Comparison of ENCODE assay signal across 20 cellular contexts in genomic region chr11:117412653-117413275, GRCh38.
DNase-seq lines count a peak whose midpoint lies in the region; ATAC-seq and TF ChIP-seq lines count a peak whose summit lies in the region.
"Had no signal": no experiment of that assay in that cellular context is flagged by ENCODE, and none has a peak within 500 bp of the region (broad histone marks: within the 10 kb centered on the region; RNA-seq: fewer than 3 reads in every experiment).

No MANE protein-coding gene starts in this region.

- no peaks in the 10 kb centered on the region for H3K9me3 ChIP-seq in upper lobe of right lung
- H3K9me3 ChIP-seq: BLaER1 had no signal

- no peaks in the 10 kb centered on the region for H3K27me3 ChIP-seq in upper lobe of right lung
- H3K27me3 ChIP-seq: BLaER1 had no signal

- H3K4me1 Mint-ChIP-seq in activated T-cell treated with anti-CD3 and anti-CD28 coated beads, Interleukin-2, amount 50 U/mL, for 24 hours (ENCODE audit: low read depth) = no peaks in the 10 kb centered on the region
- no peaks in the 10 kb centered on the region for H3K4me1 Mint-ChIP-seq in activated T-cell treated with anti-CD3 and anti-CD28 coated beads, Interleukin-2, amount 50 U/mL, for 72 hours (ENCODE audit: low read depth)
- H3K4me1 Mint-ChIP-seq in activated T-helper 2 cell treated with anti-CD3 and anti-CD28 coated beads, Interferon-gamma antibody, Interleukin-2, Interleukin-4, amounts not matched to agents 10 μg/mL and 5 μg/mL and 100 μg/mL, durations not matched to agents 14 hours and 24 hours and 36 hours (ENCODE audit: low read depth) = no peaks in the 10 kb centered on the region
- H3K4me1 Mint-ChIP-seq: CD4-positive, alpha-beta memory T cell had no signal

- peak; percentile 6 for DNase-seq in activated T-cell treated with anti-CD3 and anti-CD28 coated beads, Interleukin-2, amount 50 U/mL, for 24 hours
- no peak for DNase-seq in activated T-cell treated with anti-CD3 and anti-CD28 coated beads, Interleukin-2, amount 50 U/mL, for 72 hours
- DNase-seq in mesenteric fat pad (ENCODE audit: low spot score) (peak; percentile 72), posterior vena cava (ENCODE audit: low spot score) (peak; percentile 72), upper lobe of right lung (peak; percentile 45), foreskin fibroblast (no peak), substantia nigra (lab: John Stamatoyannopoulos, UW) (no peak)
- no peak for DNase-seq in activated T-helper 2 cell treated with anti-CD3 and anti-CD28 coated beads, Interferon-gamma antibody, Interleukin-2, Interleukin-4, amounts not matched to agents 10 μg/mL and 5 μg/mL and 100 μg/mL, durations not matched to agents 14 hours and 24 hours and 36 hours (ENCODE audit: low spot score)
- DNase-seq: 8988T; CD4-positive, alpha-beta memory T cell; DMS153; DMS79; GDM1; GOT3; H7; HFFc6 had no signal

- peaks cover 29% of the 10 kb centered on the region for H3K36me3 ChIP-seq in upper lobe of right lung

- no peak for ATAC-seq in activated T-cell treated with anti-CD3 and anti-CD28 coated beads, Interleukin-2, amount 50 U/mL, for 72 hours (replicated peaks in 1 of 2)
- no peak for ATAC-seq in upper lobe of right lung
- ATAC-seq: HCT116, HepG2 had no signal

- H3K4me3 ChIP-seq in upper lobe of right lung (no peak overlapping the region), foreskin fibroblast (ENCODE audit: low read depth in 1 of 2, low read length in 2 of 2) (no peak overlapping the region)
- H3K4me3 ChIP-seq: BLaER1 had no signal

- no peaks in the 10 kb centered on the region for H3K27me3 Mint-ChIP-seq in activated T-cell treated with anti-CD3 and anti-CD28 coated beads, Interleukin-2, amount 50 U/mL, for 24 hours
- peaks cover 5% of the 10 kb centered on the region for H3K27me3 Mint-ChIP-seq in activated T-cell treated with anti-CD3 and anti-CD28 coated beads, Interleukin-2, amount 50 U/mL, for 72 hours (ENCODE audit: low read depth)
- H3K27me3 Mint-ChIP-seq in activated T-helper 2 cell treated with anti-CD3 and anti-CD28 coated beads, Interferon-gamma antibody, Interleukin-2, Interleukin-4, amounts not matched to agents 10 μg/mL and 5 μg/mL and 100 μg/mL, durations not matched to agents 14 hours and 24 hours and 36 hours (ENCODE audit: low read depth) = no peaks in the 10 kb centered on the region
- H3K27me3 Mint-ChIP-seq: CD4-positive, alpha-beta memory T cell had no signal

- TF ChIP-seq CTCF in upper lobe of right lung (IDR thresholded peaks at IDR 0.05) = no peak
- no peak for TF ChIP-seq CTCF in foreskin fibroblast (IDR thresholded peaks at IDR 0.05; ENCODE audit: low read depth, low read length)

- intact Hi-C loops in posterior vena cava (cut with DNase I) (no loop called here), upper lobe of right lung (cut with DNase I) (no loop called here)
- intact Hi-C loops in activated T-helper 2 cell treated with anti-CD3 and anti-CD28 coated beads, Interferon-gamma antibody, Interleukin-2, Interleukin-4, amounts not matched to agents 10 μg/mL and 5 μg/mL and 100 μg/mL, durations not matched to agents 14 hours and 24 hours and 36 hours (cut with micrococcal nuclease) = no loop called here

- H3K27ac ChIP-seq in upper lobe of right lung (no peak overlapping the region), substantia nigra (ENCODE audit: low read depth, low read length, poor library complexity, severe bottlenecking) (no peak overlapping the region)
- H3K27ac ChIP-seq: BLaER1 had no signal

- no peaks in the 10 kb centered on the region for H3K9me3 Mint-ChIP-seq in activated T-cell treated with anti-CD3 and anti-CD28 coated beads, Interleukin-2, amount 50 U/mL, for 24 hours
- no peaks in the 10 kb centered on the region for H3K9me3 Mint-ChIP-seq in activated T-cell treated with anti-CD3 and anti-CD28 coated beads, Interleukin-2, amount 50 U/mL, for 72 hours
- H3K9me3 Mint-ChIP-seq in activated T-helper 2 cell treated with anti-CD3 and anti-CD28 coated beads, Interferon-gamma antibody, Interleukin-2, Interleukin-4, amounts not matched to agents 10 μg/mL and 5 μg/mL and 100 μg/mL, durations not matched to agents 14 hours and 24 hours and 36 hours = no peaks in the 10 kb centered on the region
- H3K9me3 Mint-ChIP-seq: HFFc6 had no signal

- H3K4me3 Mint-ChIP-seq in activated T-cell treated with anti-CD3 and anti-CD28 coated beads, Interleukin-2, amount 50 U/mL, for 24 hours = no peak overlapping the region
- H3K4me3 Mint-ChIP-seq in activated T-cell treated with anti-CD3 and anti-CD28 coated beads, Interleukin-2, amount 50 U/mL, for 72 hours = no peak overlapping the region
- H3K4me3 Mint-ChIP-seq in activated T-helper 2 cell treated with anti-CD3 and anti-CD28 coated beads, Interferon-gamma antibody, Interleukin-2, Interleukin-4, amounts not matched to agents 10 μg/mL and 5 μg/mL and 100 μg/mL, durations not matched to agents 14 hours and 24 hours and 36 hours (ENCODE audit: low read depth) = no peak overlapping the region
- H3K4me3 Mint-ChIP-seq: CD14-positive monocyte; CD4-positive, alpha-beta memory T cell; HFFc6 had no signal

- peaks cover 49% of the 10 kb centered on the region for H3K36me3 Mint-ChIP-seq in activated T-cell treated with anti-CD3 and anti-CD28 coated beads, Interleukin-2, amount 50 U/mL, for 24 hours (ENCODE audit: low read depth)
- no peaks in the 10 kb centered on the region for H3K36me3 Mint-ChIP-seq in activated T-cell treated with anti-CD3 and anti-CD28 coated beads, Interleukin-2, amount 50 U/mL, for 72 hours (ENCODE audit: insufficient read depth in 2 of 2)
- H3K36me3 Mint-ChIP-seq in activated T-helper 2 cell treated with anti-CD3 and anti-CD28 coated beads, Interferon-gamma antibody, Interleukin-2, Interleukin-4, amounts not matched to agents 10 μg/mL and 5 μg/mL and 100 μg/mL, durations not matched to agents 14 hours and 24 hours and 36 hours (ENCODE audit: low read depth) = peaks cover 5% of the 10 kb centered on the region

- H3K27ac Mint-ChIP-seq in activated T-cell treated with anti-CD3 and anti-CD28 coated beads, Interleukin-2, amount 50 U/mL, for 24 hours = no peak overlapping the region
- no peak overlapping the region for H3K27ac Mint-ChIP-seq in activated T-cell treated with anti-CD3 and anti-CD28 coated beads, Interleukin-2, amount 50 U/mL, for 72 hours
- H3K27ac Mint-ChIP-seq in activated T-helper 2 cell treated with anti-CD3 and anti-CD28 coated beads, Interferon-gamma antibody, Interleukin-2, Interleukin-4, amounts not matched to agents 10 μg/mL and 5 μg/mL and 100 μg/mL, durations not matched to agents 14 hours and 24 hours and 36 hours = no peak overlapping the region
- H3K27ac Mint-ChIP-seq: HFFc6 had no signal

- no peaks in the 10 kb centered on the region for H3K4me1 ChIP-seq in upper lobe of right lung

Comparison
In these comparisons a context has a peak if more than half of its experiments do, and no peak if none do; other contexts are left out.
1. DNase-seq: peak in activated T-cell treated with anti-CD3 and anti-CD28 coated beads, Interleukin-2, amount 50 U/mL, for 24 hours (single experiment), mesenteric fat pad (single experiment), posterior vena cava (single experiment) and upper lobe of right lung (single experiment); none in activated T-cell treated with anti-CD3 and anti-CD28 coated beads, Interleukin-2, amount 50 U/mL, for 72 hours (0 of 2), activated T-helper 2 cell treated with anti-CD3 and anti-CD28 coated beads, Interferon-gamma antibody, Interleukin-2, Interleukin-4, amounts not matched to agents 10 μg/mL and 5 μg/mL and 100 μg/mL, durations not matched to agents 14 hours and 24 hours and 36 hours (single experiment), foreskin fibroblast (0 of 2) and substantia nigra (0 of 49).